ENCODE assay signal across 1 cellular context in genomic region chr5:16585028-16585667, GRCh38.
TF ChIP-seq lines count a peak whose summit lies in the region.

No MANE protein-coding gene starts in this region.

TF ChIP-seq in GM23338, 12 proteins besides CTCF, POLR2A, EP300 and RAD21 (continued from another document):
- TF ChIP-seq ZNF462 (CRISPR knock-in tag; IDR thresholded peaks at IDR 0.05) (no peak), EZH2phosphoT487 (IDR thresholded peaks at IDR 0.05; ENCODE audit: unreplicated experiment) (no peak), JUNB (IDR thresholded peaks at IDR 0.05; ENCODE audit: unreplicated experiment) (no peak), REST (IDR thresholded peaks at IDR 0.05; ENCODE audit: unreplicated experiment) (no peak), CREB1 (CRISPR knock-in tag; IDR thresholded peaks at IDR 0.05; ENCODE audit: low read depth) (no peak), NANOG (IDR thresholded peaks at IDR 0.05; ENCODE audit: borderline replicate concordance) (no peak), ZNF331 (CRISPR knock-in tag; IDR thresholded peaks at IDR 0.05; ENCODE audit: low read depth) (no peak), ZNF114 (CRISPR knock-in tag; IDR thresholded peaks at IDR 0.05) (no peak), POLR2AphosphoS5 (IDR thresholded peaks at IDR 0.05; ENCODE audit: low read depth) (no peak)
- TF ChIP-seq, protein P1, sequence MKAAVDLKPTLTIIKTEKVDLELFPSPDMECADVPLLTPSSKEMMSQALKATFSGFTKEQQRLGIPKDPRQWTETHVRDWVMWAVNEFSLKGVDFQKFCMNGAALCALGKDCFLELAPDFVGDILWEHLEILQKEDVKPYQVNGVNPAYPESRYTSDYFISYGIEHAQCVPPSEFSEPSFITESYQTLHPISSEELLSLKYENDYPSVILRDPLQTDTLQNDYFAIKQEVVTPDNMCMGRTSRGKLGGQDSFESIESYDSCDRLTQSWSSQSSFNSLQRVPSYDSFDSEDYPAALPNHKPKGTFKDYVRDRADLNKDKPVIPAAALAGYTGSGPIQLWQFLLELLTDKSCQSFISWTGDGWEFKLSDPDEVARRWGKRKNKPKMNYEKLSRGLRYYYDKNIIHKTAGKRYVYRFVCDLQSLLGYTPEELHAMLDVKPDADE (IDR thresholded peaks at IDR 0.05): no peak
TF ChIP-seq in GM23338: peak in this region for 0.
